In genomic region chr4:5399790-5400421, GRCh38 we compare ENCODE assay signal across 8 cellular contexts.
DNase-seq lines count a peak whose midpoint lies in the region; ATAC-seq and TF ChIP-seq lines count a peak whose summit lies in the region.

No MANE protein-coding gene starts in this region.

- H3K27ac ChIP-seq in heart left ventricle (no peak overlapping the region), Panc1 (ENCODE audit: low read length) (no peak overlapping the region), upper lobe of right lung (no peak overlapping the region)

- H3K27me3 ChIP-seq in heart left ventricle (peaks cover 0 to 3% (median 0%) of the 10 kb centered on the region in 9 donors), Panc1 (ENCODE audit: control insufficient read depth, insufficient read depth, low read length) (no peaks in the 10 kb centered on the region), upper lobe of right lung (no peaks in the 10 kb centered on the region)

- H3K4me3 ChIP-seq in heart left ventricle (no peak overlapping the region), Panc1 (ENCODE audit: low read depth in 2 of 2, low read length in 2 of 2) (no peak overlapping the region), upper lobe of right lung (no peak overlapping the region)

- CTCF ChIA-PET in Panc1 (lab: Charles Lee) = interaction anchor here (0.6 kb wide), 2 partner anchors 210 to 472 kb away, joined by 3 to 4 read pairs; no protein-coding TSS in a partner anchor

- DNase-seq in heart left ventricle (no peak), cardiac septum (ENCODE audit: low spot score) (no peak), Panc1 (ENCODE audit: low read depth, low spot score) (no peak), fibroblast of the conjunctiva (ENCODE audit: low read depth) (peak; percentile 5), upper lobe of right lung (no peak), DMS114 treated with DMSO at 0.1 percent for 48 hours (lab: John Stamatoyannopoulos, UW; ENCODE audit: unreplicated experiment) (no peak), C1 segment of cervical spinal cord (lab: John Stamatoyannopoulos, UW) (no peak)
- DNase-seq in activated effector memory CD4-positive, alpha-beta T cell treated with anti-CD3 and anti-CD28 coated beads, Interleukin-2, amount 50 U/mL, for 16 hours = no peak

- peak in 11 of 12 donors; percentile 26 to 64 (median 52) for TF ChIP-seq CTCF in heart left ventricle (IDR thresholded peaks at IDR 0.05)
- peak; percentile 80 for TF ChIP-seq CTCF in Panc1 (IDR thresholded peaks at IDR 0.05)
- peak; percentile 55 for TF ChIP-seq CTCF in upper lobe of right lung (IDR thresholded peaks at IDR 0.05)

- in situ Hi-C loops in Panc1 (cut with HindIII; ENCODE audit: low pct_unique_long_range_greater_than_20kb, low sequenced_read_pairs) = no loop called here

- 50 to 52% (median 51%) methylated on average over 8 of the region's 8 CpGs for WGBS in heart left ventricle, 4 donors

- TF ChIP-seq POLR2A in heart left ventricle (IDR thresholded peaks at IDR 0.05) = no peak

- intact Hi-C loops in heart left ventricle (cut with DNase I) (loop anchor here in 3 of 10 donors (10.0 kb wide), 2 partner anchors 385 to 415 kb away; no protein-coding TSS in a partner anchor), cardiac septum (cut with DNase I) (loop anchor here (5.0 kb wide), 1 partner anchor 392 kb away; no protein-coding TSS in a partner anchor), Panc1 (cut with micrococcal nuclease; ENCODE audit: unreplicated experiment) (no loop called here), upper lobe of right lung (cut with DNase I) (no loop called here)

- POLR2A ChIA-PET in Panc1 (lab: Charles Lee) = no interaction called here

- H3K9me3 ChIP-seq in heart left ventricle (peaks cover 0 to 18% (median 0%) of the 10 kb centered on the region in 12 donors), Panc1 (ENCODE audit: control insufficient read depth, insufficient read depth, low read depth, low read length) (no peaks in the 10 kb centered on the region), upper lobe of right lung (no peaks in the 10 kb centered on the region)

- BruUV-seq in Panc1 (replicated peaks; lab: Mats Ljungman, UMichigan) = no TSS peak

- ATAC-seq in heart left ventricle (peak in 1 of 4 donors; percentile 29), Panc1 (peak; percentile 73), upper lobe of right lung (peak; percentile 18)

- no peaks in the 10 kb centered on the region for H3K36me3 ChIP-seq in heart left ventricle
- H3K36me3 ChIP-seq in Panc1 (ENCODE audit: control insufficient read depth, insufficient read depth, low read length) = no peaks in the 10 kb centered on the region
- H3K36me3 ChIP-seq in upper lobe of right lung = no peaks in the 10 kb centered on the region

- H3K4me1 ChIP-seq in heart left ventricle (no peaks in the 10 kb centered on the region), Panc1 (ENCODE audit: control insufficient read depth, insufficient read depth, low read length) (no peaks in the 10 kb centered on the region), upper lobe of right lung (no peaks in the 10 kb centered on the region)
